Comparison of ENCODE assay signal across 15 cellular contexts in the genomic region with DNA sequence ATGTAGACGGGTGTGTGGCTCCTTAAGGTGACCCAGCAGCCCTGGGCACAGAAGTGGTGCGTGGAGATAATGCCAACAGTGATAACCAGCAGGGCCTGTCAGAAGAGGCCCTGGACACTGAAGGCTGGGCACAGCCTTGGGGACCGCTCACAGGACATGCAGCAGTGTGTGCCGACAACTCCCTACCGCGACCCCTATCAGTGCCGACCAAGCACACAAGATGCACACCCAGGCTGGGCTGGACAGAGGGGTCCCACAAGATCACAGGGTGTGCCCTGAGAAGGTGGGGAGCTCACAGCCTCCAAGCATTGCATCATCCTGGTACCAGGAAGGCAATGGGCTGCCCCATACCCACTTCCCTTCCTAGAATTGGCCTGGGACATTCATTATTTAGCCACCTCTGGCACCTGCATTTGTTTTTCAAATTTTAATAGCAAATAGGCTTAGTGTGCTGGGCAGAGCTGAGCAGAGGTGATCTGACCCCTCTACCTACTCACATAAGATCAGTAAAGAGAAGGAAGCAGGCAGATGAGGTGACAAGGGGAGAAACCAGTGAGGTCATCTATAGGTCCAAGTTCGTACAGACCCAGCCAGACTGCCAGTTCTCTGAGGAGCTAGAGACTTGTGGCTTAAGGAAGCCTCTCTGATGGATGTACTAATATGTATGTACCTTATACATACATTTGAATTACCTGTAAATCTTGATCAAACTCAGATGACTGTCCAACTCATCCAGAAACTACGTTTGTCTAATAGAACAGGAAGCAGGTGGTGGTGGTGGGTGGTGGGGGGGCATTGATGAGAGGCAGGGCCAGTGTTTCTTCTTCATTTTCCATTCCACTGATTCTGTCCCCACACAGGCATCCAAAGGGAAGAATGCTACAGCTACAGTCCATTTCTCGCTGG. TPM values are rescaled to one million over a fixed set of nuclear protein-coding genes. Genes with fewer than 3 reads are reported as not detected.
DNase-seq lines count a peak whose midpoint lies in the region; ATAC-seq, FAIRE-seq and TF ChIP-seq lines count a peak whose summit lies in the region.
"Had no signal": no experiment of that assay in that cellular context is flagged by ENCODE, and none has a peak within 500 bp of the region (broad histone marks: within the 10 kb centered on the region; RNA-seq: fewer than 3 reads in every experiment).

No MANE protein-coding gene starts in this region.

- no peaks in the 10 kb centered on the region for H3K27me3 ChIP-seq in DND-41 (ENCODE audit: insufficient read depth, low read length, poor library complexity)
- H3K27me3 ChIP-seq: stomach had no signal

- H3K27ac ChIP-seq in DND-41 (ENCODE audit: low read length): peak overlapping the region; percentile 33; the same call in 1 of the 2 replicates
- H3K27ac ChIP-seq in kidney (ENCODE audit: low read depth in 2 of 2, low read length in 2 of 2): no peak overlapping the region
- H3K27ac ChIP-seq: stomach had no signal

- H3K4me1 Mint-ChIP-seq in activated CD8-positive, alpha-beta T cell treated with anti-CD3 and anti-CD28 coated beads for 36 hours (ENCODE audit: low read depth): peaks cover 2% of the 10 kb centered on the region

- FAIRE-seq in kidney (lab: Jason Lieb, UNC) (no peak), frontal cortex (lab: Jason Lieb, UNC) (no peak)

- H4K20me1 ChIP-seq in DND-41 (ENCODE audit: insufficient read depth, low read length): peaks cover 68% of the 10 kb centered on the region

- DNase-seq in DND-41 (peak; percentile 18), nucleus accumbens (lab: John Stamatoyannopoulos, UW) (no peak), kidney (no peak), frontal cortex (ENCODE audit: low spot score in 2 of 2) (no peak)
- DNase-seq in activated CD8-positive, alpha-beta T cell treated with anti-CD3 and anti-CD28 coated beads for 36 hours: peak; percentile 17
- DNase-seq: aorta; mucosa of descending colon; NCI-H1436; NCI-H526; SHP77 treated with DMSO at 0.1 percent for 48 hours; stimulated activated CD4-positive, alpha-beta T cell treated with anti-CD3 and anti-CD28 coated beads, Interleukin-4, amount 100 ng/mL, for 1 hour; stomach had no signal

- no peak overlapping the region for H3K4me3 Mint-ChIP-seq in activated CD8-positive, alpha-beta T cell treated with anti-CD3 and anti-CD28 coated beads for 36 hours

- H3K36me3 ChIP-seq in DND-41 (ENCODE audit: insufficient read depth, low read length): peaks cover 82% of the 10 kb centered on the region
- no peaks in the 10 kb centered on the region for H3K36me3 ChIP-seq in kidney (ENCODE audit: control insufficient read depth in 1 of 2, insufficient read depth in 2 of 2, low read length in 2 of 2)
- H3K36me3 ChIP-seq: stomach had no signal

- no peak overlapping the region for H3K4me2 ChIP-seq in DND-41 (ENCODE audit: insufficient read depth, low read length)

- intact Hi-C loops in activated CD8-positive, alpha-beta T cell treated with anti-CD3 and anti-CD28 coated beads for 36 hours (cut with micrococcal nuclease): no loop called here
- intact Hi-C loops in kidney (cut with DNase I): no loop called here

- H3K4me1 ChIP-seq in DND-41 (ENCODE audit: insufficient read depth, low read length) (peaks cover 6% of the 10 kb centered on the region; the same call in 1 of the 2 replicates), kidney (ENCODE audit: control insufficient read depth in 1 of 2, insufficient read depth in 1 of 2, low read depth in 1 of 2, low read length in 2 of 2) (no peaks in the 10 kb centered on the region)

- H3K79me2 ChIP-seq in DND-41 (ENCODE audit: insufficient read depth, low read length): peaks cover 98% of the 10 kb centered on the region

- no peak overlapping the region for H2AFZ ChIP-seq in DND-41 (ENCODE audit: low read depth, low read length)

- no peak overlapping the region for H3K27ac Mint-ChIP-seq in activated CD8-positive, alpha-beta T cell treated with anti-CD3 and anti-CD28 coated beads for 36 hours

- H3K4me3 ChIP-seq in DND-41 (ENCODE audit: low read depth in 1 of 2, low read length in 2 of 2): no peak overlapping the region
- H3K4me3 ChIP-seq in kidney (ENCODE audit: low read length in 2 of 2): no peak overlapping the region
- H3K4me3 ChIP-seq: mucosa of descending colon, stomach had no signal

- H3K36me3 Mint-ChIP-seq in activated CD8-positive, alpha-beta T cell treated with anti-CD3 and anti-CD28 coated beads for 36 hours (ENCODE audit: low read depth): no peaks in the 10 kb centered on the region

- H3K9ac ChIP-seq in DND-41 (ENCODE audit: low read depth, low read length): no peak overlapping the region
- no peak overlapping the region for H3K9ac ChIP-seq in kidney (ENCODE audit: low read length in 2 of 2)

- H3K27me3 Mint-ChIP-seq in activated CD8-positive, alpha-beta T cell treated with anti-CD3 and anti-CD28 coated beads for 36 hours: no peaks in the 10 kb centered on the region

- H3K9me3 Mint-ChIP-seq in activated CD8-positive, alpha-beta T cell treated with anti-CD3 and anti-CD28 coated beads for 36 hours: no peaks in the 10 kb centered on the region

- no peak for TF ChIP-seq CTCF in DND-41 (IDR thresholded peaks at IDR 0.05; ENCODE audit: borderline replicate concordance, extremely low read depth, low read length, poor library complexity, severe bottlenecking)
- TF ChIP-seq CTCF in activated CD8-positive, alpha-beta T cell treated with anti-CD3 and anti-CD28 coated beads for 36 hours (IDR thresholded peaks at IDR 0.05): no peak
- TF ChIP-seq CTCF in kidney (IDR thresholded peaks at IDR 0.05; ENCODE audit: borderline replicate concordance, extremely low read depth, insufficient read depth): no peak

- POLR2A ChIA-PET in activated CD8-positive, alpha-beta T cell treated with anti-CD3 and anti-CD28 coated beads for 36 hours (lab: Charles Lee): no interaction called here

- ATAC-seq in DND-41 (ENCODE audit: insufficient read depth, low read depth): peak; percentile 37; the same call in 2 of the 3 replicates
- peak; percentile 58 for ATAC-seq in GM18909 (IDR thresholded peaks at IDR 0.05; ENCODE audit: poor library complexity, unreplicated experiment)
- ATAC-seq in HG02852 (IDR thresholded peaks at IDR 0.05; ENCODE audit: unreplicated experiment): peak; percentile 63
- ATAC-seq in activated CD8-positive, alpha-beta T cell treated with anti-CD3 and anti-CD28 coated beads for 36 hours: peak; percentile 50
- ATAC-seq in HG03097 (IDR thresholded peaks at IDR 0.05; ENCODE audit: low FRiP score, unreplicated experiment): no peak
- ATAC-seq: mucosa of descending colon had no signal

- CTCF ChIA-PET in activated CD8-positive, alpha-beta T cell treated with anti-CD3 and anti-CD28 coated beads for 36 hours (lab: Charles Lee): interaction anchor here (0.9 kb wide), 1 partner anchor 84 kb away, joined by 3 read pairs; no protein-coding TSS in a partner anchor

- H3K9me3 ChIP-seq in DND-41 (ENCODE audit: insufficient read depth, low read length, severe bottlenecking): no peaks in the 10 kb centered on the region
- no peaks in the 10 kb centered on the region for H3K9me3 ChIP-seq in kidney (ENCODE audit: control insufficient read depth in 1 of 2, low read length in 2 of 2)
- H3K9me3 ChIP-seq: mucosa of descending colon, stomach had no signal

RNA-seq across cellular contexts. Expression of gene BCL11A, which starts 55.0 kb away (rescaled TPM):
- total RNA-seq in activated CD8-positive, alpha-beta T cell treated with anti-CD3 and anti-CD28 coated beads for 36 hours: under 1 TPM; 0.45 to 0.54 TPM
- 8.7 TPM for total RNA-seq in kidney
- polyA plus RNA-seq in kidney (ENCODE audit: insufficient read depth, low read depth, low replicate concordance): 1.4 TPM
- total RNA-seq in frontal cortex: 68.1 TPM

Comparison
In these comparisons a context has a peak if more than half of its experiments do, and no peak if none do; other contexts are left out.
1. DNase-seq: peak in DND-41 (single experiment) and activated CD8-positive, alpha-beta T cell treated with anti-CD3 and anti-CD28 coated beads for 36 hours (single experiment); none in nucleus accumbens (0 of 56), kidney (single experiment) and frontal cortex (0 of 2).